In the genomic region with DNA sequence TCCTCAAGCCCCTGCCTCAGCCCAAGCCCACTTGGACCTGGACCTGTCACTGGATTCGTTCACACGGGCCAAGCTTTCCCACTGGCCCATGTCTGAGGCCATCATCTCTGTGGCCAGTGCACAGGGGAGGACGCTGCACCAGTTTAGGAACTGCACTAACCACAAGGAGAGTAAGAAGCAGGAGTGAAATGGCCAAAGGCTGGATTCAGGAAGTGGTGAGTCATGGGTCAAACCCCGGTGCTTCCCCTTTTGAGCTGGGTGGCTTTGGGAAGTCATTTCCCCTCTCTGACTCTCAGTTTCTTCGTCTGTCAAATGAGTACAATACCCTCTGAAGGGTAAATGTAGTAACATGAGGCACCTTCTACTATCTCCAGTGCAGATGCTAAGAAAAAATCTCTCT, we compare ENCODE assay signal across 1 cellular context.
TF ChIP-seq lines count a peak whose summit lies in the region.

No MANE protein-coding gene starts in this region.

TF ChIP-seq in SK-N-SH treated with all-trans-retinoic acid at 6 μM for 48 hours, 23 proteins besides CTCF, POLR2A, EP300 and RAD21 (continued from another document):
- no peak for TF ChIP-seq PPARA (CRISPR knock-in tag; IDR thresholded peaks at IDR 0.05; ENCODE audit: borderline replicate concordance)
- TF ChIP-seq ZNF8 (CRISPR knock-in tag; IDR thresholded peaks at IDR 0.05): no peak
- no peak for TF ChIP-seq TOX (CRISPR knock-in tag; IDR thresholded peaks at IDR 0.05; ENCODE audit: borderline replicate concordance)
- no peak for TF ChIP-seq TCF4 (CRISPR knock-in tag; IDR thresholded peaks at IDR 0.05; ENCODE audit: borderline replicate concordance)
